In the genomic region with DNA sequence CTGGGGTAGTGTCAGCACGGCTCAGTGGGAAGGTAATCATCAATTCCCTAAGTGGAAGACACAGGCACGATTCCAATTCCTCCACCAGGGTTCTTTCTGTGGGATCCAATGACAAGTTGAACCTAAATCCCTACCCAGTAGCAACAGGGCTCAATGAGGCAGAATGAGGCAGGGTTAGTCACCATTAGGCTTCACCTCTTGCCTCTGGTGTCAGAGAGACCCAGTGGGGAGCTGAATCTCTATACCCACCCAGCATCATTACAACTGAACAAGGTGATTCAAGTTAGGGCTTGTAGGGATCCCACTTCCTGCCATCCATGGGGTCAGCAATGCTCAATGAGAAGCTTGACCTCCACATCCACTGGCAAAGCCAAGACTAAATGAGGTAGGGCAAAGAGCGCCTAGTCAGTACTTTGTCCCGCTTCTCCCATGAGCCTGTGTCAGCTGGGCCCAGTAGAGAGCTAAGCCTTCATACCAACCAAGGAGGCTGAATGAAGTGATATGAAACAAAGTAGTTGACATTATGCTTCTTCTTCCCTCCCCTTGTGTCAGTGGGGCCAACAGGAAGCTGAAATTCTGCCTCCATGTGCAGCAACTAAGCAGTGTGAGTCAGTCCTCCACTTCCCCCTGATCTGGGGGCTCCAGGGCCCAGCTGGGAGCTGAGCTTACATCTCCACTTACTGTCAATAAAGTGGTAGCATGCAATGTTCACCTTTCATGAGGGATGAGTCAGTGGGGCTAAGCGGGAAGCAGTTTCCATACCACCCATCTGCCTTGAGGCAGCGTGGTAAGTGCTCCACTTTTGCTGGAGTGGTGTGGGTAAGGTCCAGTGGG, we compare ENCODE assay signal across 10 cellular contexts. TPM values are rescaled to one million over a fixed set of nuclear protein-coding genes. Genes with fewer than 3 reads are reported as not detected.
DNase-seq lines count a peak whose midpoint lies in the region; ATAC-seq and TF ChIP-seq lines count a peak whose summit lies in the region.
"Had no signal": no experiment of that assay in that cellular context is flagged by ENCODE, and none has a peak within 500 bp of the region (broad histone marks: within the 10 kb centered on the region; RNA-seq: fewer than 3 reads in every experiment).

No MANE protein-coding gene starts in this region.

- H3K4me3 ChIP-seq in kidney epithelial cell (ENCODE audit: low read depth, low read length) (no peak overlapping the region), BE2C (ENCODE audit: low read depth, low read length) (no peak overlapping the region)

- intact Hi-C loops in activated naive CD4-positive, alpha-beta T cell treated with anti-CD3 and anti-CD28 coated beads for 36 hours (cut with micrococcal nuclease): loop anchor here (5.0 to 10.0 kb wide), 2 partner anchors 38 to 670 kb away; partner anchors contain the start of gene RBM41

- ATAC-seq in HG03571 (IDR thresholded peaks at IDR 0.05; ENCODE audit: unreplicated experiment): no peak

- H3K4me1 Mint-ChIP-seq in activated naive CD4-positive, alpha-beta T cell treated with anti-CD3 and anti-CD28 coated beads for 36 hours (ENCODE audit: low read depth): peaks cover 5% of the 10 kb centered on the region

- peak overlapping the region; percentile 59 for H3K4me3 Mint-ChIP-seq in activated naive CD4-positive, alpha-beta T cell treated with anti-CD3 and anti-CD28 coated beads for 36 hours

- CTCF ChIA-PET in activated naive CD4-positive, alpha-beta T cell treated with anti-CD3 and anti-CD28 coated beads for 36 hours (lab: Charles Lee): interaction anchor here (1.0 kb wide), 1 partner anchor 25 kb away, joined by 3 read pairs; no protein-coding TSS in a partner anchor

- no peaks in the 10 kb centered on the region for H3K9me3 ChIP-seq in BE2C

- peak; percentile 45 for DNase-seq in COLO668 (lab: John Stamatoyannopoulos, UW; ENCODE audit: unreplicated experiment)
- peak; percentile 7 for DNase-seq in LHCN-M2 (ENCODE audit: low read depth)
- DNase-seq in activated naive CD4-positive, alpha-beta T cell treated with anti-CD3 and anti-CD28 coated beads for 36 hours: peak; percentile 56
- peak; percentile 14 for DNase-seq in kidney epithelial cell (ENCODE audit: low read depth)
- no peak for DNase-seq in BE2C
- DNase-seq in effector CD8-positive, alpha-beta T cell (lab: John Stamatoyannopoulos, UW): no peak
- DNase-seq in T-helper 9 cell: no peak
- DNase-seq: activated effector memory CD4-positive, alpha-beta T cell treated with Interleukin-2 at 50 U/mL for 16 hours had no signal

- H3K27me3 ChIP-seq in kidney epithelial cell (ENCODE audit: control insufficient read depth, insufficient read depth, low read length) (no peaks in the 10 kb centered on the region), BE2C (no peaks in the 10 kb centered on the region)

- H3K27me3 Mint-ChIP-seq in activated naive CD4-positive, alpha-beta T cell treated with anti-CD3 and anti-CD28 coated beads for 36 hours (ENCODE audit: low read depth): no peaks in the 10 kb centered on the region

- no peaks in the 10 kb centered on the region for H3K36me3 Mint-ChIP-seq in activated naive CD4-positive, alpha-beta T cell treated with anti-CD3 and anti-CD28 coated beads for 36 hours (ENCODE audit: low read depth)

- no peaks in the 10 kb centered on the region for H3K36me3 ChIP-seq in kidney epithelial cell (ENCODE audit: control insufficient read depth, insufficient read depth, low read length)
- H3K36me3 ChIP-seq in BE2C: no peaks in the 10 kb centered on the region

- no peaks in the 10 kb centered on the region for H3K4me1 ChIP-seq in BE2C

- no peak for TF ChIP-seq CTCF in kidney epithelial cell (IDR thresholded peaks at IDR 0.05; ENCODE audit: insufficient read depth, low read length, poor library complexity, severe bottlenecking)
- TF ChIP-seq CTCF in BE2C (IDR thresholded peaks at IDR 0.05; ENCODE audit: low read depth, low read length): no peak

- no peak overlapping the region for H3K27ac Mint-ChIP-seq in activated naive CD4-positive, alpha-beta T cell treated with anti-CD3 and anti-CD28 coated beads for 36 hours

- no peaks in the 10 kb centered on the region for H3K9me3 Mint-ChIP-seq in activated naive CD4-positive, alpha-beta T cell treated with anti-CD3 and anti-CD28 coated beads for 36 hours

RNA-seq across cellular contexts. Expression of gene RBM41, which starts 36.4 kb away (rescaled TPM):
- 9.4 and 9.9 TPM in 2 replicates for total RNA-seq in LHCN-M2 (2014; rRNA removed)
- 2.8 TPM for polyA plus RNA-seq in LHCN-M2 (2012)
- 10 to 100 TPM; 10.4 to 11.1 TPM for total RNA-seq in activated naive CD4-positive, alpha-beta T cell treated with anti-CD3 and anti-CD28 coated beads for 36 hours
- total RNA-seq in kidney epithelial cell: 13.1 and 20.8 TPM in 2 replicates
- 6.7 TPM for polyA plus RNA-seq in BE2C (2012; ENCODE audit: insufficient read depth, insufficient read length, low read depth)

RNA-seq across cellular contexts. Expression of gene NUP62CL, which starts 51.2 kb away (rescaled TPM):
- total RNA-seq in LHCN-M2 (2014; rRNA removed) (not detected in 2 replicates), kidney epithelial cell (1.6 and 1.8 TPM in 2 replicates)
- not detected for polyA plus RNA-seq in LHCN-M2 (2012)
- 1 to 10 TPM; 3.6 TPM for total RNA-seq in activated naive CD4-positive, alpha-beta T cell treated with anti-CD3 and anti-CD28 coated beads for 36 hours
- polyA plus RNA-seq in BE2C (2012; ENCODE audit: insufficient read depth, insufficient read length, low read depth): not detected

RNA-seq across cellular contexts. Expression of gene DNAAF6, which starts 51.4 kb away (rescaled TPM):
- total RNA-seq in LHCN-M2 (2014; rRNA removed) (not detected in 2 replicates), kidney epithelial cell (not detected in 2 replicates)
- not detected for polyA plus RNA-seq in LHCN-M2 (2012)
- not detected for total RNA-seq in activated naive CD4-positive, alpha-beta T cell treated with anti-CD3 and anti-CD28 coated beads for 36 hours
- not detected for polyA plus RNA-seq in BE2C (2012; ENCODE audit: insufficient read depth, insufficient read length, low read depth)
- total RNA-seq: pulmonary artery endothelial cell had no signal

Comparison
In these comparisons a context has a peak if more than half of its experiments do, and no peak if none do; other contexts are left out.
1. DNase-seq: peak in COLO668 (single experiment), LHCN-M2 (single experiment), activated naive CD4-positive, alpha-beta T cell treated with anti-CD3 and anti-CD28 coated beads for 36 hours (single experiment) and kidney epithelial cell (single experiment); none in BE2C (single experiment), effector CD8-positive, alpha-beta T cell (single experiment) and T-helper 9 cell (single experiment).